In genomic region chr4:150976478-150977118, GRCh38 we compare ENCODE assay signal across 2 cellular contexts.
TF ChIP-seq lines count a peak whose summit lies in the region.

No MANE protein-coding gene starts in this region.

TF ChIP-seq in SK-N-SH treated with all-trans-retinoic acid at 6 μM for 48 hours, 23 proteins besides CTCF, POLR2A, EP300 and RAD21 (continued from another document):
- TF ChIP-seq ISL1 (CRISPR knock-in tag; IDR thresholded peaks at IDR 0.05) (no peak), PATZ1 (CRISPR knock-in tag; IDR thresholded peaks at IDR 0.05; ENCODE audit: borderline replicate concordance) (no peak), ZC3H10 (CRISPR knock-in tag; IDR thresholded peaks at IDR 0.05) (no peak), ZNF8 (CRISPR knock-in tag; IDR thresholded peaks at IDR 0.05) (no peak), ZNF70 (CRISPR knock-in tag; IDR thresholded peaks at IDR 0.05) (no peak), ZNF565 (CRISPR knock-in tag; conservative IDR thresholded peaks at IDR 0.05; ENCODE audit: low read depth) (no peak), TOX (CRISPR knock-in tag; IDR thresholded peaks at IDR 0.05; ENCODE audit: borderline replicate concordance) (no peak)
- TF ChIP-seq, protein P1, sequence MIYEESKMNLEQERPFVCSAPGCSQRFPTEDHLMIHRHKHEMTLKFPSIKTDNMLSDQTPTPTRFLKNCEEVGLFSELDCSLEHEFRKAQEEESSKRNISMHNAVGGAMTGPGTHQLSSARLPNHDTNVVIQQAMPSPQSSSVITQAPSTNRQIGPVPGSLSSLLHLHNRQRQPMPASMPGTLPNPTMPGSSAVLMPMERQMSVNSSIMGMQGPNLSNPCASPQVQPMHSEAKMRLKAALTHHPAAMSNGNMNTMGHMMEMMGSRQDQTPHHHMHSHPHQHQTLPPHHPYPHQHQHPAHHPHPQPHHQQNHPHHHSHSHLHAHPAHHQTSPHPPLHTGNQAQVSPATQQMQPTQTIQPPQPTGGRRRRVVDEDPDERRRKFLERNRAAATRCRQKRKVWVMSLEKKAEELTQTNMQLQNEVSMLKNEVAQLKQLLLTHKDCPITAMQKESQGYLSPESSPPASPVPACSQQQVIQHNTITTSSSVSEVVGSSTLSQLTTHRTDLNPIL (CRISPR knock-in tag; IDR thresholded peaks at IDR 0.05; ENCODE audit: low read depth): no peak
- TF ChIP-seq, protein P2, sequence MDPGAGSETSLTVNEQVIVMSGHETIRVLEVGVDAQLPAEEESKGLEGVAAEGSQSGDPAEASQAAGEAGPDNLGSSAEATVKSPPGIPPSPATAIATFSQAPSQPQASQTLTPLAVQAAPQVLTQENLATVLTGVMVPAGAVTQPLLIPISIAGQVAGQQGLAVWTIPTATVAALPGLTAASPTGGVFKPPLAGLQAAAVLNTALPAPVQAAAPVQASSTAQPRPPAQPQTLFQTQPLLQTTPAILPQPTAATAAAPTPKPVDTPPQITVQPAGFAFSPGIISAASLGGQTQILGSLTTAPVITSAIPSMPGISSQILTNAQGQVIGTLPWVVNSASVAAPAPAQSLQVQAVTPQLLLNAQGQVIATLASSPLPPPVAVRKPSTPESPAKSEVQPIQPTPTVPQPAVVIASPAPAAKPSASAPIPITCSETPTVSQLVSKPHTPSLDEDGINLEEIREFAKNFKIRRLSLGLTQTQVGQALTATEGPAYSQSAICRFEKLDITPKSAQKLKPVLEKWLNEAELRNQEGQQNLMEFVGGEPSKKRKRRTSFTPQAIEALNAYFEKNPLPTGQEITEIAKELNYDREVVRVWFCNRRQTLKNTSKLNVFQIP (CRISPR knock-in tag; IDR thresholded peaks at IDR 0.05; ENCODE audit: borderline replicate concordance, low read depth): no peak
- TF ChIP-seq, protein P3, sequence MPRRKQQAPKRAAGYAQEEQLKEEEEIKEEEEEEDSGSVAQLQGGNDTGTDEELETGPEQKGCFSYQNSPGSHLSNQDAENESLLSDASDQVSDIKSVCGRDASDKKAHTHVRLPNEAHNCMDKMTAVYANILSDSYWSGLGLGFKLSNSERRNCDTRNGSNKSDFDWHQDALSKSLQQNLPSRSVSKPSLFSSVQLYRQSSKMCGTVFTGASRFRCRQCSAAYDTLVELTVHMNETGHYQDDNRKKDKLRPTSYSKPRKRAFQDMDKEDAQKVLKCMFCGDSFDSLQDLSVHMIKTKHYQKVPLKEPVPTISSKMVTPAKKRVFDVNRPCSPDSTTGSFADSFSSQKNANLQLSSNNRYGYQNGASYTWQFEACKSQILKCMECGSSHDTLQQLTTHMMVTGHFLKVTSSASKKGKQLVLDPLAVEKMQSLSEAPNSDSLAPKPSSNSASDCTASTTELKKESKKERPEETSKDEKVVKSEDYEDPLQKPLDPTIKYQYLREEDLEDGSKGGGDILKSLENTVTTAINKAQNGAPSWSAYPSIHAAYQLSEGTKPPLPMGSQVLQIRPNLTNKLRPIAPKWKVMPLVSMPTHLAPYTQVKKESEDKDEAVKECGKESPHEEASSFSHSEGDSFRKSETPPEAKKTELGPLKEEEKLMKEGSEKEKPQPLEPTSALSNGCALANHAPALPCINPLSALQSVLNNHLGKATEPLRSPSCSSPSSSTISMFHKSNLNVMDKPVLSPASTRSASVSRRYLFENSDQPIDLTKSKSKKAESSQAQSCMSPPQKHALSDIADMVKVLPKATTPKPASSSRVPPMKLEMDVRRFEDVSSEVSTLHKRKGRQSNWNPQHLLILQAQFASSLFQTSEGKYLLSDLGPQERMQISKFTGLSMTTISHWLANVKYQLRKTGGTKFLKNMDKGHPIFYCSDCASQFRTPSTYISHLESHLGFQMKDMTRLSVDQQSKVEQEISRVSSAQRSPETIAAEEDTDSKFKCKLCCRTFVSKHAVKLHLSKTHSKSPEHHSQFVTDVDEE (CRISPR knock-in tag; IDR thresholded peaks at IDR 0.05): no peak

TF ChIP-seq in SK-N-SH, 30 proteins besides CTCF, POLR2A, EP300 and RAD21 (continued from another document):
- TF ChIP-seq, protein P4, sequence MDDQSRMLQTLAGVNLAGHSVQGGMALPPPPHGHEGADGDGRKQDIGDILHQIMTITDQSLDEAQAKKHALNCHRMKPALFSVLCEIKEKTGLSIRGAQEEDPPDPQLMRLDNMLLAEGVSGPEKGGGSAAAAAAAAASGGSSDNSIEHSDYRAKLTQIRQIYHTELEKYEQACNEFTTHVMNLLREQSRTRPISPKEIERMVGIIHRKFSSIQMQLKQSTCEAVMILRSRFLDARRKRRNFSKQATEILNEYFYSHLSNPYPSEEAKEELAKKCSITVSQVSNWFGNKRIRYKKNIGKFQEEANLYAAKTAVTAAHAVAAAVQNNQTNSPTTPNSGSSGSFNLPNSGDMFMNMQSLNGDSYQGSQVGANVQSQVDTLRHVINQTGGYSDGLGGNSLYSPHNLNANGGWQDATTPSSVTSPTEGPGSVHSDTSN (IDR thresholded peaks at IDR 0.05): no peak
- no peak for TF ChIP-seq MEF2A (IDR thresholded peaks at IDR 0.05; ENCODE audit: borderline replicate concordance, low read depth)
TF ChIP-seq in SK-N-SH: peak in this region for 0.
